In the genomic region with DNA sequence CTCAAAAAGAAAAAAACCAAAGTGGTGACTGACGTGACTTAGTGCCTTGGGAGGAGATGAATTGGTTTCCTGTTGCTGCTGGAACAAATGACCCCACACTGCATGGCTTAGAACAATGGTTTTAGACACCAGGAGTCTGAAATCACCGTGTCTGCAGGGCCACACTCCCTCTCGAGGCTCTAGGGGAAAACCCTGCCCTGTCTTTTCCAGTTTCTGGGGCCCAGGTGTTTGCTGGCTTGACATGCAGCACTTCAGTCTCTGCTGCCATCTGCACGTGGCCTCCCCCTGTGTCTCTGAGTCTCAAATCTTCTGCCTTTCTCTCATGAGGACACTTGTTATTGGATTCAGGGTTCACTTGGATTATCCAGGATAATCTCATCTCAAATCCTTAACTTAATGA, we compare ENCODE assay signal across 13 cellular contexts.
DNase-seq lines count a peak whose midpoint lies in the region; ATAC-seq and TF ChIP-seq lines count a peak whose summit lies in the region.
"Had no signal": no experiment of that assay in that cellular context is flagged by ENCODE, and none has a peak within 500 bp of the region (broad histone marks: within the 10 kb centered on the region; RNA-seq: fewer than 3 reads in every experiment).

No MANE protein-coding gene starts in this region.

- ATAC-seq in activated CD4-positive, alpha-beta T cell treated with anti-CD3 and anti-CD28 coated beads for 36 hours, result peak; percentile 97
- ATAC-seq in HG02642 (IDR thresholded peaks at IDR 0.05; ENCODE audit: poor library complexity, unreplicated experiment) (peak; percentile 61), GM21786 (IDR thresholded peaks at IDR 0.05; ENCODE audit: unreplicated experiment) (no peak)
- peak; percentile 80 to 84 for ATAC-seq in activated T-cell treated with anti-CD3 and anti-CD28 coated beads, Interleukin-2, amount 50 U/mL, for 4 hours
- ATAC-seq: K562 had no signal

- peak; percentile 81 for DNase-seq in activated CD4-positive, alpha-beta T cell treated with anti-CD3 and anti-CD28 coated beads for 36 hours
- DNase-seq in activated CD4-positive, alpha-beta T cell treated with anti-CD3 and anti-CD28 coated beads, Interleukin-2, amount 50 U/mL, for 1 hour, result no peak
- no peak for DNase-seq in activated T-cell treated with anti-CD3 and anti-CD28 coated beads, Interleukin-2, amount 50 U/mL, for 4 hours
- DNase-seq in stimulated activated CD4-positive, alpha-beta T cell treated with anti-CD3 and anti-CD28 coated beads, TNF-alpha, amount 100 ng/mL, for 48 hours (ENCODE audit: low read depth in 3 of 3), result peak; percentile 17 to 61 (median 35)
- no peak for DNase-seq in brain microvascular endothelial cell
- DNase-seq in dedifferentiated amniotic fluid mesenchymal stem cell (ENCODE audit: extremely low spot score), result no peak
- DNase-seq: OCI-M1 had no signal

- H3K27me3 ChIP-seq in brain microvascular endothelial cell (replicated peaks), result peaks cover 27% of the 10 kb centered on the region
- H3K27me3 ChIP-seq: cardiac muscle cell, hepatocyte had no signal

- POLR2A ChIA-PET in activated CD4-positive, alpha-beta T cell treated with anti-CD3 and anti-CD28 coated beads for 36 hours (lab: Charles Lee), result no interaction called here

- intact Hi-C loops in activated CD4-positive, alpha-beta T cell treated with anti-CD3 and anti-CD28 coated beads for 36 hours (cut with DNase I, micrococcal nuclease), result loop anchor here in 1 of 2 experiments (1.0 kb wide), 1 partner anchor 11 kb away; no protein-coding TSS in a partner anchor

- in situ Hi-C loops in brain microvascular endothelial cell (cut with HindIII; ENCODE audit: low pct_ligation_motif_present, low sequenced_read_pairs), result no loop called here

- H3K36me3 ChIP-seq in brain microvascular endothelial cell (replicated peaks), result no peaks in the 10 kb centered on the region
- H3K36me3 ChIP-seq: cardiac muscle cell had no signal

- no peak overlapping the region for H3K27ac ChIP-seq in brain microvascular endothelial cell
- H3K27ac ChIP-seq: 22Rv1, cardiac muscle cell, hepatocyte had no signal

- no peak overlapping the region for H3K4me3 ChIP-seq in brain microvascular endothelial cell (ENCODE audit: low read depth, low read length)
- H3K4me3 ChIP-seq: cardiac muscle cell, hepatocyte, K562 had no signal

- H3K27ac Mint-ChIP-seq in activated CD4-positive, alpha-beta T cell treated with anti-CD3 and anti-CD28 coated beads for 36 hours, result peak overlapping the region; percentile 82

- no peak for TF ChIP-seq CTCF in brain microvascular endothelial cell (IDR thresholded peaks at IDR 0.05; ENCODE audit: low read depth, low read length, missing control alignments)

- no peaks in the 10 kb centered on the region for H3K36me3 Mint-ChIP-seq in activated CD4-positive, alpha-beta T cell treated with anti-CD3 and anti-CD28 coated beads for 36 hours (ENCODE audit: low read depth)
- H3K36me3 Mint-ChIP-seq in activated T-cell treated with anti-CD3 and anti-CD28 coated beads, Interleukin-2, amount 50 U/mL, for 4 hours (ENCODE audit: insufficient read depth), result no peaks in the 10 kb centered on the region

- peaks cover 20% of the 10 kb centered on the region for H3K4me1 Mint-ChIP-seq in activated CD4-positive, alpha-beta T cell treated with anti-CD3 and anti-CD28 coated beads for 36 hours
- H3K4me1 Mint-ChIP-seq in activated T-cell treated with anti-CD3 and anti-CD28 coated beads, Interleukin-2, amount 50 U/mL, for 4 hours (ENCODE audit: low read depth), result no peaks in the 10 kb centered on the region

- H3K4me3 Mint-ChIP-seq in activated CD4-positive, alpha-beta T cell treated with anti-CD3 and anti-CD28 coated beads for 36 hours, result no peak overlapping the region
- no peak overlapping the region for H3K4me3 Mint-ChIP-seq in activated T-cell treated with anti-CD3 and anti-CD28 coated beads, Interleukin-2, amount 50 U/mL, for 4 hours

- H3K9me3 Mint-ChIP-seq in activated CD4-positive, alpha-beta T cell treated with anti-CD3 and anti-CD28 coated beads for 36 hours (ENCODE audit: low read depth), result no peaks in the 10 kb centered on the region
- H3K9me3 Mint-ChIP-seq in activated T-cell treated with anti-CD3 and anti-CD28 coated beads, Interleukin-2, amount 50 U/mL, for 4 hours, result no peaks in the 10 kb centered on the region

- no peaks in the 10 kb centered on the region for H3K27me3 Mint-ChIP-seq in activated CD4-positive, alpha-beta T cell treated with anti-CD3 and anti-CD28 coated beads for 36 hours
- peaks cover 9% of the 10 kb centered on the region for H3K27me3 Mint-ChIP-seq in activated T-cell treated with anti-CD3 and anti-CD28 coated beads, Interleukin-2, amount 50 U/mL, for 4 hours (ENCODE audit: low read depth)

- CTCF ChIA-PET in activated CD4-positive, alpha-beta T cell treated with anti-CD3 and anti-CD28 coated beads for 36 hours (lab: Charles Lee), result no interaction called here

Comparison
In these comparisons a context has a peak if more than half of its experiments do, and no peak if none do; other contexts are left out.
1. DNase-seq: peak in activated CD4-positive, alpha-beta T cell treated with anti-CD3 and anti-CD28 coated beads for 36 hours (single experiment) and stimulated activated CD4-positive, alpha-beta T cell treated with anti-CD3 and anti-CD28 coated beads, TNF-alpha, amount 100 ng/mL, for 48 hours (3 of 3); none in activated CD4-positive, alpha-beta T cell treated with anti-CD3 and anti-CD28 coated beads, Interleukin-2, amount 50 U/mL, for 1 hour (single experiment), activated T-cell treated with anti-CD3 and anti-CD28 coated beads, Interleukin-2, amount 50 U/mL, for 4 hours (single experiment), brain microvascular endothelial cell (single experiment) and dedifferentiated amniotic fluid mesenchymal stem cell (single experiment).